ENCODE assay signal across 23 cellular contexts in the genomic region with DNA sequence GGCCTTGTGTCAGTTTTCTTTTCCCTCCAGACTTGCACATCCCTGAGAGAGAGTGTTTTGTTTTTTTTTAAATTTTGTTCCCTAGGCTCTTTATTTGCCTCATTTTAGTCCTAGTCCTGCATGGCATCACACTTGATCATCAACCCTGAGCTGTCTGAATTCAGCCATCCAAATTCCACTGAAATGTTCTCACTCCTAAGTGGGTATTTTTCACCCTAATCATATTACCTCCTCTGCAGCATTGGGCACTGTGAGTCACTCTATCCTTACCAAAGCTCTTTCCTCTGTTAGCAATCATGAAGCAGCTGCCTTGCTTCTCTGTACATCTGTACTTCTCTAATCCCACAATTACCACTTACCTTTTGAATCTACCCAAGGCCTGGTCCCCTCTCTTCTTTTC.
DNase-seq lines count a peak whose midpoint lies in the region; ATAC-seq and TF ChIP-seq lines count a peak whose summit lies in the region.
"Had no signal": no experiment of that assay in that cellular context is flagged by ENCODE, and none has a peak within 500 bp of the region (broad histone marks: within the 10 kb centered on the region; RNA-seq: fewer than 3 reads in every experiment).

No MANE protein-coding gene starts in this region.

- H3K27ac ChIP-seq in upper lobe of left lung (no peak overlapping the region), upper lobe of right lung (no peak overlapping the region)
- H3K27ac ChIP-seq: BLaER1, parathyroid adenoma, VCaP had no signal

- H3K9me3 Mint-ChIP-seq in activated naive CD4-positive, alpha-beta T cell treated with anti-CD3 and anti-CD28 coated beads, Interleukin-2, amount 50 U/mL, for 72 hours: peaks cover 0 to 7% of the 10 kb centered on the region in 2 donors
- H3K9me3 Mint-ChIP-seq: activated naive CD4-positive, alpha-beta T cell treated with anti-CD3 and anti-CD28 coated beads, Interleukin-2, amount 10 ng/mL, durations not matched to agents 7 days and 5 days; activated T-cell treated with anti-CD3 and anti-CD28 coated beads, Interleukin-2, amount 50 U/mL, for 24 hours; brain had no signal

- no peaks in the 10 kb centered on the region for H3K4me1 ChIP-seq in upper lobe of left lung
- H3K4me1 ChIP-seq in upper lobe of right lung: no peaks in the 10 kb centered on the region
- H3K4me1 ChIP-seq: BLaER1, parathyroid adenoma had no signal

- no peak for TF ChIP-seq EP300 in upper lobe of left lung (IDR thresholded peaks at IDR 0.05)

- H3K27me3 ChIP-seq in upper lobe of left lung (no peaks in the 10 kb centered on the region), upper lobe of right lung (no peaks in the 10 kb centered on the region)
- H3K27me3 ChIP-seq: BLaER1 had no signal

- no peaks in the 10 kb centered on the region for H3K9me3 ChIP-seq in upper lobe of left lung
- H3K9me3 ChIP-seq in upper lobe of right lung: no peaks in the 10 kb centered on the region
- H3K9me3 ChIP-seq: BLaER1 had no signal

- no peak for TF ChIP-seq POLR2A in upper lobe of left lung (IDR thresholded peaks at IDR 0.05)

- DNase-seq in EL: peak; percentile 17
- DNase-seq in M059J (ENCODE audit: low read depth): peak; percentile 71
- DNase-seq in cardiac fibroblast (ENCODE audit: low read depth in 2 of 2): peak; percentile 17 to 47
- DNase-seq in kidney tubule cell (ENCODE audit: low spot score): peak; percentile 19
- DNase-seq in activated naive CD4-positive, alpha-beta T cell treated with anti-CD3 and anti-CD28 coated beads, Interleukin-2, amount 50 U/mL, for 72 hours (ENCODE audit: low spot score in 2 of 2): no peak
- DNase-seq in upper lobe of left lung: no peak
- DNase-seq in GOT3 (lab: John Stamatoyannopoulos, UW): no peak
- no peak for DNase-seq in upper lobe of right lung
- DNase-seq: activated CD4-positive, alpha-beta T cell treated with anti-CD3 and anti-CD28 coated beads, Interleukin-2, amount 50 U/mL, for 4 hours; activated naive CD4-positive, alpha-beta T cell treated with anti-CD3 and anti-CD28 coated beads, Interleukin-2, amount 10 ng/mL, durations not matched to agents 7 days and 5 days; activated T-cell treated with anti-CD3 and anti-CD28 coated beads, Interleukin-2, amount 50 U/mL, for 24 hours; GDM1; islet precursor cell; naive thymus-derived CD8-positive, alpha-beta T cell; NCI-H1930; NCI-H510A; Right ventricle myocardium superior; stimulated activated CD4-positive, alpha-beta T cell treated with anti-CD3 and anti-CD28 coated beads, Interleukin-2, amount 100 ng/mL, for 48 hours had no signal

- TF ChIP-seq CTCF in cardiac fibroblast (IDR thresholded peaks at IDR 0.05; ENCODE audit: low read depth, low read length): no peak
- no peak for TF ChIP-seq CTCF in upper lobe of left lung (IDR thresholded peaks at IDR 0.05)
- TF ChIP-seq CTCF in upper lobe of right lung (IDR thresholded peaks at IDR 0.05): no peak

- H3K4me3 ChIP-seq in cardiac fibroblast (replicated peaks in 1 of 2; ENCODE audit: low read depth in 2 of 2, low read length in 2 of 2) (no peak overlapping the region), upper lobe of left lung (no peak overlapping the region), upper lobe of right lung (no peak overlapping the region)
- H3K4me3 ChIP-seq: BLaER1 had no signal

- no peak overlapping the region for H3K27ac Mint-ChIP-seq in activated naive CD4-positive, alpha-beta T cell treated with anti-CD3 and anti-CD28 coated beads, Interleukin-2, amount 50 U/mL, for 72 hours
- H3K27ac Mint-ChIP-seq: activated naive CD4-positive, alpha-beta T cell treated with anti-CD3 and anti-CD28 coated beads, Interleukin-2, amount 10 ng/mL, durations not matched to agents 7 days and 5 days; activated T-cell treated with anti-CD3 and anti-CD28 coated beads, Interleukin-2, amount 50 U/mL, for 24 hours; brain; naive thymus-derived CD8-positive, alpha-beta T cell; T-helper 1 cell treated with Interleukin-12 subunit alpha and Interleukin-12 subunit beta and Interleukin-4 antibody, amounts not matched to agents 30 μg/mL and 1 μg/mL, for 36 hours had no signal

- ATAC-seq in activated naive CD4-positive, alpha-beta T cell treated with anti-CD3 and anti-CD28 coated beads, Interleukin-2, amount 50 U/mL, for 72 hours: no peak
- ATAC-seq in upper lobe of left lung (ENCODE audit: low FRiP score in 2 of 2) (no peak), upper lobe of right lung (no peak)
- ATAC-seq: naive thymus-derived CD8-positive, alpha-beta T cell had no signal

- intact Hi-C loops in upper lobe of right lung (cut with DNase I): no loop called here

- H3K36me3 ChIP-seq in upper lobe of left lung: no peaks in the 10 kb centered on the region
- H3K36me3 ChIP-seq in upper lobe of right lung: no peaks in the 10 kb centered on the region
- H3K36me3 ChIP-seq: BLaER1 had no signal

- no peaks in the 10 kb centered on the region for H3K36me3 Mint-ChIP-seq in activated naive CD4-positive, alpha-beta T cell treated with anti-CD3 and anti-CD28 coated beads, Interleukin-2, amount 50 U/mL, for 72 hours
- H3K36me3 Mint-ChIP-seq: activated naive CD4-positive, alpha-beta T cell treated with anti-CD3 and anti-CD28 coated beads, Interleukin-2, amount 10 ng/mL, durations not matched to agents 7 days and 5 days; brain; naive thymus-derived CD8-positive, alpha-beta T cell had no signal

Comparison
In these comparisons a context has a peak if more than half of its experiments do, and no peak if none do; other contexts are left out.
1. DNase-seq: peak in EL (single experiment), M059J (single experiment), cardiac fibroblast (2 of 2) and kidney tubule cell (single experiment); none in activated naive CD4-positive, alpha-beta T cell treated with anti-CD3 and anti-CD28 coated beads, Interleukin-2, amount 50 U/mL, for 72 hours (0 of 2), upper lobe of left lung (0 of 2), GOT3 (single experiment) and upper lobe of right lung (single experiment).